16 cellular contexts compared by ENCODE assay signal in the genomic region with DNA sequence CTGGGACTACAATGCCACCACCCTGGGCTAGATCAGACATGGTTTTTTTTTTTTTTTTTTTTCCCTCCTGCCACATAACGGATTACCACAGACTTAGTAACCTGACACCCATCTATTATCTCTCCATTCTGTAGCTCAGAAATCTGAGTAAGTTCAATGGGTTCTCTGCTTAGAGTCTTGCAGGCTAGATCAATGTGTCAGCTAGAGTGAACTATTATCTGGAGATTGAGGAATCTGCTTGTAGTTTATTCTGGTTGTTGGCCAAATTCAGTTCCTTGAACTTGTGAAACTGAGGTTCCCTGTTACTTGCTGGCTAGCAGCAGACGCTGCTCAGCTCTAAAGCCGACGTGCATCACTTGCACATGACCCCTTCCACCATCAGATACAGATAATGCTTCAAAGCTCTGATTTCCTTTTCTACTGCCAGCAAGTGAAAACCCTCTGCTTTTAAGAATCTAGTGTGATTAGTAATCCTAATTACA.
DNase-seq lines count a peak whose midpoint lies in the region; ATAC-seq lines count a peak whose summit lies in the region.
"Had no signal": no experiment of that assay in that cellular context is flagged by ENCODE, and none has a peak within 500 bp of the region (broad histone marks: within the 10 kb centered on the region; RNA-seq: fewer than 3 reads in every experiment).

No MANE protein-coding gene starts in this region.

- DNase-seq in DMS153 (lab: John Stamatoyannopoulos, UW) = peak; percentile 49
- DNase-seq in M059J (ENCODE audit: low read depth) = peak; percentile 83
- peak; percentile 1 for DNase-seq in UCSD-AML1 (lab: John Stamatoyannopoulos, UW; ENCODE audit: unreplicated experiment)
- DNase-seq in kidney tubule cell (ENCODE audit: low spot score) = peak; percentile 65
- DNase-seq in NAMALWA (ENCODE audit: low spot score) = no peak
- DNase-seq in activated effector memory CD4-positive, alpha-beta T cell treated with Interleukin-2 at 50 U/mL for 16 hours = no peak
- DNase-seq: activated CD4-positive, alpha-beta T cell treated with anti-CD3 and anti-CD28 coated beads, Interleukin-2, amount 10 ng/mL, durations not matched to agents 24 days and 14 days; erythroblast; left cardiac atrium; MG63; posterior cingulate gyrus; thyroid gland had no signal

- ATAC-seq in GM18517 (IDR thresholded peaks at IDR 0.05; ENCODE audit: unreplicated experiment) (no peak), HG03025 (IDR thresholded peaks at IDR 0.05; ENCODE audit: low FRiP score, unreplicated experiment) (no peak)
- ATAC-seq: activated naive CD4-positive, alpha-beta T cell treated with anti-CD3 and anti-CD28 coated beads, Interleukin-2, amount 50 U/mL, for 72 hours; Panc1 had no signal

Comparison
In these comparisons a context has a peak if more than half of its experiments do, and no peak if none do; other contexts are left out.
1. DNase-seq: peak in DMS153 (single experiment), M059J (single experiment), UCSD-AML1 (single experiment) and kidney tubule cell (single experiment); none in NAMALWA (single experiment) and activated effector memory CD4-positive, alpha-beta T cell treated with Interleukin-2 at 50 U/mL for 16 hours (single experiment).